Comparison of ENCODE assay signal across 10 cellular contexts in the genomic region with DNA sequence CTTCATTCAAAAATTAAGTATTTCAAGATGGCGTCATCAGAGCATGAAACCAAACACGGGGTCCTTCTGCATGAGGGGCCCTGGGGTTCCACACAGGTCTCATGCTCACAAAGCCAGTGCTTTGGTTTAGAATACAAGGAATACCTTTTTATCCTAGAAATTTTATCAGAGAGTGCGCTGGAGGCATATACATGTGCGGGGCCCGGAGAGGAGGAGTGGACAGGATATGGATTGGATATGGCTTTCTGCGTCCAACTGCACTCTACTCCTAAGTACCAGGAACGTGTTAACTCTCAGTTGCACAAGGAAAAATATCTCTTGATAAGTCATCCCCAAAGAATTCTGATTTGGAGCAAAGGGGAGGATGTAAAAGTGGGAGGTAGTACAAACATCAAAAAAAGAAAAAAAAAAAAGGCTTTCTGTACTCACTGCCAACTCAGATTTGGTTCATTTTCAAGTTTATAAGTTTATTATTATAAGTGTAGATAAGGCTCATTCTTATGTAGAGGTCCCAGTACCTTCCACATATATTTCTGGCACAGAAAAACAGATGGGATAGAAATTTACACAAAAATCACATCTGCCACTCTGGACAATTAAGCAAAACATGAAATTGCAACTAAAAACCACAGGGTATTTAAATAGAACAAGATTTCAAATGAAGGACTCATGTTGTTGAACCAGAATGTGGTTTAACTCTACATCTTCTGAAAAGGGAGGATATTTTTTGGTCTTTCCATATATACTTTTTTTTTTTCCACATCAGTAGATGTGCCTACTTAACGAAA.
DNase-seq lines count a peak whose midpoint lies in the region; ATAC-seq, FAIRE-seq and TF ChIP-seq lines count a peak whose summit lies in the region.
"Had no signal": no experiment of that assay in that cellular context is flagged by ENCODE, and none has a peak within 500 bp of the region (broad histone marks: within the 10 kb centered on the region; RNA-seq: fewer than 3 reads in every experiment).

No MANE protein-coding gene starts in this region.

- peak; percentile 88 for FAIRE-seq in RCC 7860 (lab: Jason Lieb, UNC)

- no peak overlapping the region for H3K4me3 Mint-ChIP-seq in progenitor cell of endocrine pancreas (ENCODE audit: low read depth)
- H3K4me3 Mint-ChIP-seq in stimulated activated naive CD8-positive, alpha-beta T cell treated with anti-CD3 and anti-CD28 coated beads, Interleukin-15, amount 100 ng/mL, for 72 hours, result no peak overlapping the region

- POLR2A ChIA-PET in BJ (lab: Charles Lee), result no interaction called here

- DNase-seq in BJ (ENCODE audit: low read depth), result peak; percentile 76
- peak; percentile 88 for DNase-seq in RCC 7860 (ENCODE audit: low spot score)
- peak; percentile 93 for DNase-seq in fibroblast of peridontal ligament (ENCODE audit: extremely low read depth)
- DNase-seq in progenitor cell of endocrine pancreas (ENCODE audit: low spot score, unreplicated experiment), result no peak
- no peak for DNase-seq in DMS153 treated with DMSO at 0.1 percent for 48 hours (lab: John Stamatoyannopoulos, UW; ENCODE audit: unreplicated experiment)
- DNase-seq in stimulated activated naive CD8-positive, alpha-beta T cell treated with anti-CD3 and anti-CD28 coated beads, Interleukin-15, amount 100 ng/mL, for 72 hours, result no peak
- DNase-seq in NCI-H2196 treated with DMSO at 0.1 percent for 48 hours (lab: John Stamatoyannopoulos, UW; ENCODE audit: unreplicated experiment), result no peak
- DNase-seq in activated naive CD4-positive, alpha-beta T cell (lab: John Stamatoyannopoulos, UW), result no peak
- DNase-seq: effector CD4-positive, alpha-beta T cell; SHP77 treated with DMSO at 0.1 percent for 48 hours had no signal

- CTCF ChIA-PET in BJ (lab: Yijun Ruan, JAX), result no interaction called here

- peaks cover 12% of the 10 kb centered on the region for H3K36me3 Mint-ChIP-seq in progenitor cell of endocrine pancreas (ENCODE audit: insufficient read depth)

- no peaks in the 10 kb centered on the region for H3K9me3 Mint-ChIP-seq in progenitor cell of endocrine pancreas (ENCODE audit: low read depth)
- no peaks in the 10 kb centered on the region for H3K9me3 Mint-ChIP-seq in stimulated activated naive CD8-positive, alpha-beta T cell treated with anti-CD3 and anti-CD28 coated beads, Interleukin-15, amount 100 ng/mL, for 72 hours

- H3K36me3 ChIP-seq in BJ (ENCODE audit: control insufficient read depth, insufficient read depth, low read length), result no peaks in the 10 kb centered on the region

- no peak for ATAC-seq in stimulated activated naive CD8-positive, alpha-beta T cell treated with anti-CD3 and anti-CD28 coated beads, Interleukin-15, amount 100 ng/mL, for 72 hours

- no peaks in the 10 kb centered on the region for H3K27me3 Mint-ChIP-seq in progenitor cell of endocrine pancreas
- H3K27me3 Mint-ChIP-seq in stimulated activated naive CD8-positive, alpha-beta T cell treated with anti-CD3 and anti-CD28 coated beads, Interleukin-15, amount 100 ng/mL, for 72 hours, result no peaks in the 10 kb centered on the region

- no peaks in the 10 kb centered on the region for H3K27me3 ChIP-seq in BJ (ENCODE audit: control insufficient read depth, insufficient read depth, low read length)

- peaks cover 47% of the 10 kb centered on the region for H3K4me1 Mint-ChIP-seq in progenitor cell of endocrine pancreas (ENCODE audit: low read depth)
- no peaks in the 10 kb centered on the region for H3K4me1 Mint-ChIP-seq in stimulated activated naive CD8-positive, alpha-beta T cell treated with anti-CD3 and anti-CD28 coated beads, Interleukin-15, amount 100 ng/mL, for 72 hours

- H3K27ac Mint-ChIP-seq in progenitor cell of endocrine pancreas, result peak overlapping the region; percentile 59
- H3K27ac Mint-ChIP-seq in stimulated activated naive CD8-positive, alpha-beta T cell treated with anti-CD3 and anti-CD28 coated beads, Interleukin-15, amount 100 ng/mL, for 72 hours, result no peak overlapping the region

- H3K4me3 ChIP-seq in BJ (ENCODE audit: low read depth, low read length), result no peak overlapping the region

- TF ChIP-seq CTCF in BJ (IDR thresholded peaks at IDR 0.05; ENCODE audit: insufficient read depth, low read depth, low read length), result no peak
- no peak for TF ChIP-seq CTCF in progenitor cell of endocrine pancreas (IDR thresholded peaks at IDR 0.05; ENCODE audit: unreplicated experiment)

Comparison
In these comparisons a context has a peak if more than half of its experiments do, and no peak if none do; other contexts are left out.
1. DNase-seq: peak in BJ (single experiment), RCC 7860 (single experiment) and fibroblast of peridontal ligament (single experiment); none in progenitor cell of endocrine pancreas (single experiment), DMS153 treated with DMSO at 0.1 percent for 48 hours (single experiment), stimulated activated naive CD8-positive, alpha-beta T cell treated with anti-CD3 and anti-CD28 coated beads, Interleukin-15, amount 100 ng/mL, for 72 hours (0 of 2), NCI-H2196 treated with DMSO at 0.1 percent for 48 hours (single experiment) and activated naive CD4-positive, alpha-beta T cell (0 of 4).